Comparison of ENCODE assay signal across 1 cellular context in the genomic region with DNA sequence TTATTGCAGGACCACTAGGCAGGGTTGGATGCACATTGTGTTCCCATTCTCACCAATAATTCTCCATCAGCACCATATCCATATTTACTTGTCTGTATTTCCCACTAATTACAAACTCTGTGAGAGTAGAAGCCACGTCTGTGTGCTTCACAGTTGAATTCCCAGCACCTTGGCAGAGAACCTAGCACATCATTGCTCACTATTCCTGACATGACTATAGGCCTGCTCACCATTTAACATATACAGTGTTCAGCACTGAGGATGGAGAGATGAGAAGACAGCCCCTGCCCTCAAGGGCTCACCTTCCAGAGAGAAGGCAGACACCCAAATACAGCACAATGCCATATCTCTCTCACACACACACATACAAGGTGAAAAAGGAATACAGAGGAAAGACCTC.
TF ChIP-seq lines count a peak whose summit lies in the region.

No MANE protein-coding gene starts in this region.

TF ChIP-seq in IMR-90, 13 proteins besides CTCF, POLR2A, EP300 and RAD21 (continued from another document):
- TF ChIP-seq ELK1 (IDR thresholded peaks at IDR 0.05; ENCODE audit: borderline replicate concordance, low read depth, low read length) = no peak
- no peak for TF ChIP-seq BHLHE40 (IDR thresholded peaks at IDR 0.05; ENCODE audit: low read depth, low read length)
- no peak for TF ChIP-seq MAZ (IDR thresholded peaks at IDR 0.05; ENCODE audit: borderline replicate concordance, low read depth, low read length)
- TF ChIP-seq FOS (IDR thresholded peaks at IDR 0.05; ENCODE audit: low read depth, low read length) = no peak
- TF ChIP-seq CEBPB (IDR thresholded peaks at IDR 0.05; ENCODE audit: low read depth, low read length) = no peak
- no peak for TF ChIP-seq NFE2L2 (IDR thresholded peaks at IDR 0.05; ENCODE audit: low read depth, low read length)
- TF ChIP-seq RFX5 (IDR thresholded peaks at IDR 0.05; ENCODE audit: low read depth, low read length) = no peak
- no peak for TF ChIP-seq USF2 (IDR thresholded peaks at IDR 0.05; ENCODE audit: low read depth, low read length)
